Comparison of ENCODE assay signal across 29 cellular contexts in genomic region chr17:66605561-66605960, GRCh38.
"Had no signal": no experiment of that assay in that cellular context is flagged by ENCODE, and none has a peak within 500 bp of the region (broad histone marks: within the 10 kb centered on the region; RNA-seq: fewer than 3 reads in every experiment).

No MANE protein-coding gene starts in this region.

- H3K27ac ChIP-seq: brain microvascular endothelial cell, esophagus muscularis mucosa, gastroesophageal sphincter, heart right ventricle, hepatocyte had no signal

- H3K4me3 ChIP-seq: esophagus muscularis mucosa, gastroesophageal sphincter, heart right ventricle, hepatocyte had no signal

- H3K4me2 ChIP-seq: hepatocyte had no signal

- H3K36me3 ChIP-seq: brain microvascular endothelial cell, esophagus muscularis mucosa, gastroesophageal sphincter, heart right ventricle had no signal

- H3K79me2 ChIP-seq: hepatocyte had no signal

- H3K9me3 ChIP-seq: esophagus muscularis mucosa had no signal

- H3K4me1 Mint-ChIP-seq: central memory CD8-positive, alpha-beta T cell had no signal

- H3K27me3 Mint-ChIP-seq: activated CD4-positive, alpha-beta memory T cell treated with anti-CD3 and anti-CD28 coated beads, Interleukin-2, amount 10 ng/mL, durations not matched to agents 7 days and 5 days; activated CD4-positive, alpha-beta T cell treated with anti-CD3 and anti-CD28 coated beads, Interleukin-2, amount 10 ng/mL, durations not matched to agents 7 days and 5 days; activated naive CD4-positive, alpha-beta T cell treated with anti-CD3 and anti-CD28 coated beads, Interleukin-2, amount 10 ng/mL, durations not matched to agents 7 days and 5 days; activated naive CD8-positive, alpha-beta T cell treated with anti-CD3 and anti-CD28 coated beads, Interleukin-2, amount 10 ng/mL, durations not matched to agents 7 days and 5 days; activated T-cell treated with anti-CD3 and anti-CD28 coated beads, Interleukin-2, amount 50 U/mL, for 24 hours had no signal

- DNase-seq: activated CD4-positive, alpha-beta memory T cell treated with anti-CD3 and anti-CD28 coated beads, Interleukin-2, amount 10 ng/mL, durations not matched to agents 7 days and 5 days; activated CD4-positive, alpha-beta T cell treated with anti-CD3 and anti-CD28 coated beads for 1 hour; activated CD4-positive, alpha-beta T cell treated with anti-CD3 and anti-CD28 coated beads for 4 hours; activated CD4-positive, alpha-beta T cell treated with anti-CD3 and anti-CD28 coated beads, Interleukin-2, amount 10 ng/mL, durations not matched to agents 7 days and 5 days; activated CD4-positive, alpha-beta T cell treated with anti-CD3 and anti-CD28 coated beads, Interleukin-2, amount 50 U/mL, for 4 hours; activated CD8-positive, alpha-beta memory T cell treated with anti-CD3 and anti-CD28 coated beads, Interleukin-2, amount 50 U/mL, for 48 hours; activated gamma-delta T cell; activated naive CD4-positive, alpha-beta T cell; activated naive CD4-positive, alpha-beta T cell treated with anti-CD3 and anti-CD28 coated beads, Interleukin-2, amount 10 ng/mL, durations not matched to agents 7 days and 5 days; activated naive CD8-positive, alpha-beta T cell treated with anti-CD3 and anti-CD28 coated beads, Interleukin-2, amount 10 ng/mL, durations not matched to agents 7 days and 5 days; activated T-cell treated with anti-CD3 and anti-CD28 coated beads for 4 hours; activated T-cell treated with anti-CD3 and anti-CD28 coated beads, Interleukin-2, amount 50 U/mL, for 24 hours; activated T-cell treated with anti-CD3 and anti-CD28 coated beads, Interleukin-2, amount 50 U/mL, for 72 hours; amniotic stem cell; anterior cingulate cortex; brain microvascular endothelial cell; cortex of kidney; dermis blood vessel endothelial cell; effector CD4-positive, alpha-beta T cell; effector memory CD8-positive, alpha-beta T cell; erythroblast; foreskin melanocyte; heart right ventricle; T-helper 2 cell had no signal

- H3K27ac Mint-ChIP-seq: activated CD4-positive, alpha-beta memory T cell treated with anti-CD3 and anti-CD28 coated beads, Interleukin-2, amount 10 ng/mL, durations not matched to agents 7 days and 5 days; activated CD4-positive, alpha-beta T cell treated with anti-CD3 and anti-CD28 coated beads, Interleukin-2, amount 10 ng/mL, durations not matched to agents 7 days and 5 days; activated naive CD4-positive, alpha-beta T cell treated with anti-CD3 and anti-CD28 coated beads, Interleukin-2, amount 10 ng/mL, durations not matched to agents 7 days and 5 days; activated naive CD4-positive, alpha-beta T cell treated with anti-CD3 and anti-CD28 coated beads, Interleukin-2, amount 50 U/mL, for 72 hours; activated naive CD8-positive, alpha-beta T cell treated with anti-CD3 and anti-CD28 coated beads, Interleukin-2, amount 10 ng/mL, durations not matched to agents 7 days and 5 days; activated T-cell treated with anti-CD3 and anti-CD28 coated beads, Interleukin-2, amount 50 U/mL, for 24 hours; activated T-cell treated with anti-CD3 and anti-CD28 coated beads, Interleukin-2, amount 50 U/mL, for 72 hours; effector memory CD8-positive, alpha-beta T cell had no signal

- H3K27me3 ChIP-seq: brain microvascular endothelial cell, esophagus muscularis mucosa, gastroesophageal sphincter, heart right ventricle, hepatocyte had no signal

- H2AFZ ChIP-seq: hepatocyte had no signal

- ATAC-seq: activated naive CD4-positive, alpha-beta T cell treated with anti-CD3 and anti-CD28 coated beads, Interleukin-2, amount 50 U/mL, for 72 hours; activated T-cell treated with anti-CD3 and anti-CD28 coated beads, Interleukin-2, amount 50 U/mL, for 72 hours; effector memory CD8-positive, alpha-beta T cell; gastroesophageal sphincter; heart right ventricle had no signal

- H3K4me3 Mint-ChIP-seq: activated CD4-positive, alpha-beta memory T cell treated with anti-CD3 and anti-CD28 coated beads, Interleukin-2, amount 10 ng/mL, durations not matched to agents 7 days and 5 days; activated CD4-positive, alpha-beta T cell treated with anti-CD3 and anti-CD28 coated beads, Interleukin-2, amount 10 ng/mL, durations not matched to agents 7 days and 5 days; activated naive CD4-positive, alpha-beta T cell treated with anti-CD3 and anti-CD28 coated beads, Interleukin-2, amount 10 ng/mL, durations not matched to agents 7 days and 5 days; activated naive CD8-positive, alpha-beta T cell treated with anti-CD3 and anti-CD28 coated beads, Interleukin-2, amount 10 ng/mL, durations not matched to agents 7 days and 5 days; activated T-cell treated with anti-CD3 and anti-CD28 coated beads, Interleukin-2, amount 50 U/mL, for 24 hours; activated T-cell treated with anti-CD3 and anti-CD28 coated beads, Interleukin-2, amount 50 U/mL, for 72 hours; central memory CD8-positive, alpha-beta T cell; effector memory CD8-positive, alpha-beta T cell had no signal
